In genomic region chr19:46426035-46426505, GRCh38 we compare ENCODE assay signal across 8 cellular contexts. TPM values are rescaled to one million over a fixed set of nuclear protein-coding genes. Genes with fewer than 3 reads are reported as not detected.
DNase-seq lines count a peak whose midpoint lies in the region; TF ChIP-seq lines count a peak whose summit lies in the region.

No MANE protein-coding gene starts in this region.

- CTCF ChIA-PET in A673 (lab: Charles Lee) = no interaction called here

- peak overlapping the region; percentile 35 for H3K27ac ChIP-seq in A673 (ENCODE audit: low read depth, low read length, poor library complexity, severe bottlenecking)
- H3K27ac ChIP-seq in HUES6 (ENCODE audit: low read depth, low read length) = no peak overlapping the region
- H3K27ac ChIP-seq in muscle layer of colon (ENCODE audit: low read depth, low read length) = peak overlapping the region; percentile 27

- H3K9ac ChIP-seq in HUES6 (ENCODE audit: low read length) (peak overlapping the region; percentile 43), muscle layer of colon (ENCODE audit: low read length) (no peak overlapping the region)

- H3K4me3 ChIP-seq in A673 (ENCODE audit: low read depth, low read length, poor library complexity, severe bottlenecking) (peak overlapping the region; percentile 57), HUES6 (ENCODE audit: low read depth, low read length) (peak overlapping the region; percentile 82), muscle layer of colon (ENCODE audit: low read depth in 1 of 2, low read length in 2 of 2) (peak overlapping the region; percentile 63 to 71)

- DNase-seq in A673 (ENCODE audit: low spot score) (peak; percentile 58), dermis blood vessel endothelial cell (peak; percentile 27), NCI-H1092 treated with DMSO at 0.1 percent for 48 hours (lab: John Stamatoyannopoulos, UW) (no peak), NCI-H128 (lab: John Stamatoyannopoulos, UW; ENCODE audit: unreplicated experiment) (no peak), CD1c-positive myeloid dendritic cell (ENCODE audit: extremely low spot score) (no peak), globus pallidus (ENCODE audit: low spot score) (no peak)

- H3K27me3 ChIP-seq in A673 (replicated peaks; ENCODE audit: insufficient read depth, low read depth, low read length, poor library complexity) (no peaks in the 10 kb centered on the region), HUES6 (ENCODE audit: control insufficient read depth, insufficient read depth, low read length) (peaks cover 27% of the 10 kb centered on the region), muscle layer of colon (ENCODE audit: control insufficient read depth in 1 of 2, insufficient read depth in 2 of 2, low read length in 2 of 2) (no peaks in the 10 kb centered on the region)

- POLR2A ChIA-PET in A673 (lab: Charles Lee; ENCODE audit: low non-redundant PET) = no interaction called here

- no TSS peak for BruUV-seq in A673 (replicated peaks; lab: Mats Ljungman, UMichigan)

- no peak for TF ChIP-seq CTCF in A673 (conservative IDR thresholded peaks at IDR 0.05; ENCODE audit: low read depth, low read length)

- H3K36me3 ChIP-seq in A673 (ENCODE audit: insufficient read depth, low read length, poor library complexity, severe bottlenecking) = no peaks in the 10 kb centered on the region
- H3K36me3 ChIP-seq in HUES6 (ENCODE audit: control insufficient read depth, insufficient read depth, low read length) = no peaks in the 10 kb centered on the region
- no peaks in the 10 kb centered on the region for H3K36me3 ChIP-seq in muscle layer of colon (ENCODE audit: insufficient read depth, low read length)

- peaks cover 7% of the 10 kb centered on the region for H3K4me1 ChIP-seq in A673 (ENCODE audit: insufficient read depth, low read length, poor library complexity, severe bottlenecking)
- peaks cover 16% of the 10 kb centered on the region for H3K4me1 ChIP-seq in HUES6 (ENCODE audit: control insufficient read depth, insufficient read depth, low read length)
- peaks cover 10% of the 10 kb centered on the region for H3K4me1 ChIP-seq in muscle layer of colon (ENCODE audit: insufficient read depth, low read length)

- intact Hi-C loops in A673 (cut with micrococcal nuclease; ENCODE audit: unreplicated experiment) = no loop called here

- H3K9me3 ChIP-seq in A673 (ENCODE audit: low read depth, low read length, poor library complexity, severe bottlenecking) = no peaks in the 10 kb centered on the region
- H3K9me3 ChIP-seq in HUES6 (ENCODE audit: control insufficient read depth, insufficient read depth, low read depth, low read length) = no peaks in the 10 kb centered on the region
- H3K9me3 ChIP-seq in muscle layer of colon (ENCODE audit: low read length) = no peaks in the 10 kb centered on the region

RNA-seq across cellular contexts. Expression of gene PNMA8C, which starts 2.7 kb away (rescaled TPM):
- total RNA-seq in A673 (2021) = not detected in 2 replicates
- not detected in 2 replicates for total RNA-seq in dermis blood vessel endothelial cell

RNA-seq across cellular contexts. Expression of gene CCDC8, which starts 12.7 kb away (rescaled TPM):
- total RNA-seq in A673 (2021) = 24.5 and 32.1 TPM in 2 replicates
- 0.56 and 0.68 TPM in 2 replicates for total RNA-seq in dermis blood vessel endothelial cell

RNA-seq across cellular contexts. Expression of gene PNMA8A, which starts 45.3 kb away (rescaled TPM):
- total RNA-seq in A673 (2021) (12.8 and 15.9 TPM in 2 replicates), dermis blood vessel endothelial cell (under 0.01 and 0.98 TPM in 2 replicates)

Comparison
In these comparisons a context has a peak if more than half of its experiments do, and no peak if none do; other contexts are left out.
1. DNase-seq: peak in A673 (single experiment) and dermis blood vessel endothelial cell (single experiment); none in NCI-H1092 treated with DMSO at 0.1 percent for 48 hours (single experiment), NCI-H128 (single experiment), CD1c-positive myeloid dendritic cell (single experiment) and globus pallidus (single experiment).
2. RNA of gene CCDC8, which starts 12.7 kb away (total RNA-seq): 24.5 to 32.1 TPM in A673; 0.56 to 0.68 TPM in dermis blood vessel endothelial cell; every median in the first group is over 10 times any median in the second.
3. Peak in every context shown above with its lines, with median percentiles within 50 percentile points of each other: H3K4me3 ChIP-seq.